Comparison of ENCODE assay signal across 15 cellular contexts in genomic region chr6:95501032-95501904, GRCh38.
"Had no signal": no experiment of that assay in that cellular context is flagged by ENCODE, and none has a peak within 500 bp of the region (broad histone marks: within the 10 kb centered on the region; RNA-seq: fewer than 3 reads in every experiment).

No MANE protein-coding gene starts in this region.

- H3K27ac ChIP-seq: ascending aorta, breast epithelium, coronary artery, neural progenitor cell, tibial artery had no signal

- H3K4me3 ChIP-seq: ascending aorta, breast epithelium, coronary artery, neural progenitor cell, tibial artery had no signal

- H3K27me3 ChIP-seq: ascending aorta, breast epithelium, neural progenitor cell, tibial artery had no signal

- DNase-seq: activated CD4-positive, alpha-beta memory T cell treated with anti-CD3 and anti-CD28 coated beads, Interleukin-2, amount 10 ng/mL, durations not matched to agents 7 days and 5 days; activated CD4-positive, alpha-beta T cell treated with anti-CD3 and anti-CD28 coated beads for 48 hours; activated naive CD4-positive, alpha-beta T cell treated with anti-CD3 and anti-CD28 coated beads for 36 hours; activated T-cell treated with anti-CD3 and anti-CD28 coated beads, Interleukin-2, amount 50 U/mL, for 24 hours; left ventricle myocardium superior; naive B cell; right cardiac atrium; stimulated activated CD4-positive, alpha-beta T cell treated with anti-CD3 and anti-CD28 coated beads, Interleukin-2, amount 100 ng/mL, for 24 hours; stimulated activated naive CD4-positive, alpha-beta T cell treated with Interleukin-2 at 50 U/mL for 16 hours; tibial artery had no signal

- H3K9ac ChIP-seq: neural progenitor cell had no signal

- H3K36me3 ChIP-seq: ascending aorta, breast epithelium, neural progenitor cell, tibial artery had no signal

- H3K4me2 ChIP-seq: neural progenitor cell had no signal

- H2AFZ ChIP-seq: neural progenitor cell had no signal

- ATAC-seq: left ventricle myocardium superior, right cardiac atrium, WTC11 had no signal

- H3K4me1 ChIP-seq: ascending aorta, breast epithelium, neural progenitor cell, tibial artery had no signal
